ENCODE assay signal across 1 cellular context in the genomic region with DNA sequence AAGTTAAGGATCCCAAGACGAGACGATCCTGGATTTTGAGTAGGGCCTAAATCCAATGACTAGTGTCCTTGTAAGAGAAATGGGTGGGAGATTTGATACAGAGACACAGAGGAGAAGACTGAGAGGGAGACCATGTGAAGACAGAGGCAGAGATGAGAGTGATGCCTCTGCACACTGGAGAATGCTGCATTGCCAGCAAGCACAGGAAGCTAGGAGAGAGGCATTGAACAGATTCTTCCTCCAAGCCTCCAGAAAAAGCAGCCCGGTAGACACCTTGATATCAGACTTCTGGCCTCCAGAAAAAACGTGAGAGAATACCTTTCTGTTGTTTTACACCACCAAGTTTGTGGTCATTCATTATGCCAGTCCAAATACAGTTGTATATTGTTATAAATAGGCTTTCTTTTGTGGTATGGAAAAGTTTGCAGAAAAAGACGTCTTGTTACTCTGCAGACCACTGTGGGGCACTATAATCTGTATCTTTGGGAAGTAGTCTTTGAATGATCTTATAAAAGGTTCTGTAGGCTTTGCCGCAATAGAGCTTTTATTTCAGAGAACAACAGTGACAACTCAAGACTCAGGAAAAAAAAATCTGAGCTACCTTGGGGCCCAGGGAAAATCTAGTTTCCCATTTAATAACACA.
TF ChIP-seq lines count a peak whose summit lies in the region.

No MANE protein-coding gene starts in this region.

TF ChIP-seq in HepG2, 621 proteins besides CTCF, POLR2A, EP300 and RAD21 (continued from another document):
- TF ChIP-seq, protein P1, sequence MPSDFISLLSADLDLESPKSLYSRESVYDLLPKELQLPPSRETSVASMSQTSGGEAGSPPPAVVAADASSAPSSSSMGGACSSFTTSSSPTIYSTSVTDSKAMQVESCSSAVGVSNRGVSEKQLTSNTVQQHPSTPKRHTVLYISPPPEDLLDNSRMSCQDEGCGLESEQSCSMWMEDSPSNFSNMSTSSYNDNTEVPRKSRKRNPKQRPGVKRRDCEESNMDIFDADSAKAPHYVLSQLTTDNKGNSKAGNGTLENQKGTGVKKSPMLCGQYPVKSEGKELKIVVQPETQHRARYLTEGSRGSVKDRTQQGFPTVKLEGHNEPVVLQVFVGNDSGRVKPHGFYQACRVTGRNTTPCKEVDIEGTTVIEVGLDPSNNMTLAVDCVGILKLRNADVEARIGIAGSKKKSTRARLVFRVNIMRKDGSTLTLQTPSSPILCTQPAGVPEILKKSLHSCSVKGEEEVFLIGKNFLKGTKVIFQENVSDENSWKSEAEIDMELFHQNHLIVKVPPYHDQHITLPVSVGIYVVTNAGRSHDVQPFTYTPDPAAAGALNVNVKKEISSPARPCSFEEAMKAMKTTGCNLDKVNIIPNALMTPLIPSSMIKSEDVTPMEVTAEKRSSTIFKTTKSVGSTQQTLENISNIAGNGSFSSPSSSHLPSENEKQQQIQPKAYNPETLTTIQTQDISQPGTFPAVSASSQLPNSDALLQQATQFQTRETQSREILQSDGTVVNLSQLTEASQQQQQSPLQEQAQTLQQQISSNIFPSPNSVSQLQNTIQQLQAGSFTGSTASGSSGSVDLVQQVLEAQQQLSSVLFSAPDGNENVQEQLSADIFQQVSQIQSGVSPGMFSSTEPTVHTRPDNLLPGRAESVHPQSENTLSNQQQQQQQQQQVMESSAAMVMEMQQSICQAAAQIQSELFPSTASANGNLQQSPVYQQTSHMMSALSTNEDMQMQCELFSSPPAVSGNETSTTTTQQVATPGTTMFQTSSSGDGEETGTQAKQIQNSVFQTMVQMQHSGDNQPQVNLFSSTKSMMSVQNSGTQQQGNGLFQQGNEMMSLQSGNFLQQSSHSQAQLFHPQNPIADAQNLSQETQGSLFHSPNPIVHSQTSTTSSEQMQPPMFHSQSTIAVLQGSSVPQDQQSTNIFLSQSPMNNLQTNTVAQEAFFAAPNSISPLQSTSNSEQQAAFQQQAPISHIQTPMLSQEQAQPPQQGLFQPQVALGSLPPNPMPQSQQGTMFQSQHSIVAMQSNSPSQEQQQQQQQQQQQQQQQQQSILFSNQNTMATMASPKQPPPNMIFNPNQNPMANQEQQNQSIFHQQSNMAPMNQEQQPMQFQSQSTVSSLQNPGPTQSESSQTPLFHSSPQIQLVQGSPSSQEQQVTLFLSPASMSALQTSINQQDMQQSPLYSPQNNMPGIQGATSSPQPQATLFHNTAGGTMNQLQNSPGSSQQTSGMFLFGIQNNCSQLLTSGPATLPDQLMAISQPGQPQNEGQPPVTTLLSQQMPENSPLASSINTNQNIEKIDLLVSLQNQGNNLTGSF (CRISPR knock-in tag; IDR thresholded peaks at IDR 0.05) = no peak
